In genomic region chr3:53201190-53201504, GRCh38 we compare ENCODE assay signal across 19 cellular contexts. TPM values are rescaled to one million over a fixed set of nuclear protein-coding genes. Genes with fewer than 3 reads are reported as not detected.
A peak's percentile ranks its signal among the peaks of the same experiment; 100 is the strongest.
DNase-seq lines count a peak whose midpoint lies in the region; ATAC-seq, FAIRE-seq and TF ChIP-seq lines count a peak whose summit lies in the region.
"Had no signal": no experiment of that assay in that cellular context is flagged by ENCODE, and none has a peak within 500 bp of the region (broad histone marks: within the 10 kb centered on the region; RNA-seq: fewer than 3 reads in every experiment).

No MANE protein-coding gene starts in this region.

- H3K9me3 ChIP-seq in Karpas-422 (ENCODE audit: low read length): no peaks in the 10 kb centered on the region
- H3K9me3 ChIP-seq in K562 (replicated peaks; ENCODE audit: control insufficient read depth, insufficient read depth, low read depth, low read length): no peaks in the 10 kb centered on the region
- H3K9me3 ChIP-seq: HAP-1 had no signal

- TF ChIP-seq RAD21 in K562 (CRISPR knock-in tag; conservative IDR thresholded peaks at IDR 0.05 in 1 of 2, IDR thresholded peaks at IDR 0.05 in 1 of 2): no peak

- no peak overlapping the region for H3K4me3 ChIP-seq in Karpas-422 (ENCODE audit: low read length)
- H3K4me3 ChIP-seq in K562: no peak overlapping the region
- H3K4me3 ChIP-seq: GM12878, HAP-1 had no signal

- no peak for TF ChIP-seq CTCF in K562 (IDR thresholded peaks at IDR 0.05 in 2 of 3, conservative IDR thresholded peaks at IDR 0.05 in 1 of 3; ENCODE audit: insufficient read depth in 2 of 3, low read depth in 1 of 3, low read length in 3 of 3)

- H3K27me3 ChIP-seq in Karpas-422 (ENCODE audit: low read length) (no peaks in the 10 kb centered on the region), K562 (ENCODE audit: control insufficient read depth in 2 of 2, insufficient read depth in 2 of 2, low read length in 2 of 2) (no peaks in the 10 kb centered on the region)

- H4K20me1 ChIP-seq in Karpas-422 (ENCODE audit: insufficient read depth, low read depth, low read length): no peaks in the 10 kb centered on the region
- H4K20me1 ChIP-seq in K562 (replicated peaks; ENCODE audit: control insufficient read depth, insufficient read depth, low read length): no peaks in the 10 kb centered on the region

- no peaks in the 10 kb centered on the region for H3K9me1 ChIP-seq in K562 (ENCODE audit: control insufficient read depth, insufficient read depth, low read length)

- CTCF ChIA-PET in K562 (lab: Yijun Ruan, JAX; ENCODE audit: low intra/inter-chr PET ratio): no interaction called here

- H3K27ac ChIP-seq in Karpas-422 (ENCODE audit: low read length) (no peak overlapping the region), K562 (ENCODE audit: extremely low read depth, low read depth, low read length) (no peak overlapping the region)

- H3K36me3 ChIP-seq in Karpas-422 (ENCODE audit: insufficient read depth, low read length) (peaks cover 67% of the 10 kb centered on the region), K562 (ENCODE audit: control insufficient read depth, insufficient read depth, low read length) (0 out of 3 replicates have a peak, but pooled peaks cover 2% of the 10 kb centered on the region)
- H3K36me3 ChIP-seq: HAP-1 had no signal

- POLR2A ChIA-PET in K562 (lab: Yijun Ruan, JAX): no interaction called here

- ATAC-seq in Right ventricle myocardium superior (ENCODE audit: poor library complexity) (no peak), K562 (no peak), GM21717 (IDR thresholded peaks at IDR 0.05; ENCODE audit: unreplicated experiment) (no peak)
- ATAC-seq: GM12878 had no signal

- intact Hi-C loops in Right ventricle myocardium superior (cut with DNase I): no loop called here
- intact Hi-C loops in cardiac septum (cut with DNase I): no loop called here
- intact Hi-C loops in K562 (cut with micrococcal nuclease): no loop called here

- H3K79me2 ChIP-seq in Karpas-422 (ENCODE audit: low read length): peaks cover 56% of the 10 kb centered on the region
- H3K79me2 ChIP-seq in K562 (ENCODE audit: control insufficient read depth, insufficient read depth, low read length): no peaks in the 10 kb centered on the region

- no TSS peak for BruUV-seq in K562 (replicated peaks; lab: Mats Ljungman, UMichigan)

- no peak overlapping the region for H3K4me2 ChIP-seq in Karpas-422 (ENCODE audit: low read depth, low read length, poor library complexity, severe bottlenecking)
- no peak overlapping the region for H3K4me2 ChIP-seq in K562 (ENCODE audit: insufficient read depth, low read length)

- no peak for TF ChIP-seq EP300 in K562 (IDR thresholded peaks at IDR 0.05; ENCODE audit: low read length)

- H2AFZ ChIP-seq in Karpas-422 (ENCODE audit: low read length) (no peak overlapping the region), K562 (ENCODE audit: low read depth, low read length) (no peak overlapping the region)

- no peak overlapping the region for H3K9ac ChIP-seq in Karpas-422 (ENCODE audit: low read length)
- no peak overlapping the region; a peak in 1 of 4 replicates for H3K9ac ChIP-seq in K562 (ENCODE audit: insufficient read depth in 1 of 2, low read depth in 2 of 2, low read length in 2 of 2)

- peak; percentile 6 for DNase-seq in Right ventricle myocardium superior
- no peak for DNase-seq in cardiac septum (ENCODE audit: low spot score)
- DNase-seq in Karpas-422: peak; percentile 74
- DNase-seq in NCI-H526 (lab: John Stamatoyannopoulos, UW): peak; percentile 45 to 67
- no peak for DNase-seq in K562 (ENCODE audit: extremely low read depth in 1 of 4, low spot score in 3 of 4)
- DNase-seq in cerebellar nuclear complex (lab: John Stamatoyannopoulos, UW): no peak
- DNase-seq: C1 segment of cervical spinal cord; Calu3; CD4-positive, alpha-beta memory T cell; COR-L47; DMS79; EL; GDM1; GOT3 had no signal

- 73% methylated on average over 5 of the region's 7 CpGs for WGBS in K562 (ENCODE audit: insufficient coverage, low coverage, missing lambda C conversion rate)

- H3K4me1 ChIP-seq in Karpas-422 (ENCODE audit: low read length): peaks cover 45% of the 10 kb centered on the region
- peaks cover 7 to 9% of the 10 kb centered on the region in 2 experiments; a peak in 4 of 5 replicates for H3K4me1 ChIP-seq in K562 (replicated peaks in 1 of 2; ENCODE audit: control insufficient read depth in 2 of 2, insufficient read depth in 2 of 2, low read length in 2 of 2)

- in situ Hi-C loops in K562 (cut with MboI): no loop called here

- no peak for FAIRE-seq in K562 (lab: Jason Lieb, UNC)
- FAIRE-seq: GM12878, GM18507, H54 had no signal

- no peak for TF ChIP-seq POLR2A in K562 (conservative IDR thresholded peaks at IDR 0.05)

- no peaks in the 10 kb centered on the region for H3K9me2 ChIP-seq in Karpas-422 (replicated peaks; ENCODE audit: insufficient read depth, low read length)

TF ChIP-seq in K562, 482 proteins besides CTCF, POLR2A, EP300 and RAD21:
- TF ChIP-seq FOXA1 (IDR thresholded peaks at IDR 0.05; ENCODE audit: borderline replicate concordance) (no peak), CHCHD3 (CRISPR knock-in tag; IDR thresholded peaks at IDR 0.05) (no peak), MLLT1 (IDR thresholded peaks at IDR 0.05) (no peak), RFX1 (IDR thresholded peaks at IDR 0.05) (peak; percentile 80), NFIX (CRISPR knock-in tag; IDR thresholded peaks at IDR 0.05; ENCODE audit: low read depth) (no peak), PPARD (CRISPR knock-in tag; IDR thresholded peaks at IDR 0.05) (no peak), NCOA4 (IDR thresholded peaks at IDR 0.05; ENCODE audit: partially characterized antibody) (no peak)

RNA-seq across cellular contexts. Expression of gene PRKCD, which starts 40.1 kb away (rescaled TPM):
- 15.3 TPM for total RNA-seq in Right ventricle myocardium superior
- 10.6 TPM for total RNA-seq in cardiac septum
- 22.7 and 27.9 TPM in 2 replicates for total RNA-seq in Karpas-422 (2014; rRNA removed; shearing (Covaris generic); ENCODE audit: low replicate concordance)
- total RNA-seq in K562 (2011; cell fraction: chromatin; rRNA removed; ENCODE audit: low replicate concordance): 9.7 and 22.9 TPM in 2 replicates
- total RNA-seq in K562 (2011; cell fraction: nucleolus; rRNA removed): 11.8 and 13.8 TPM in 2 replicates
- 10.5 and 11.8 TPM in 2 replicates for total RNA-seq in K562 (2011; cell fraction: nucleoplasm; rRNA removed)
- total RNA-seq in K562 (2014; rRNA removed): 3.0 and 4.6 TPM in 2 replicates
- 4.2 and 4.4 TPM in 2 replicates for total RNA-seq in K562 (2014; rRNA removed; fragmentation: Illumina TruSeq; extraction: Trizol)
- 5.9 and 6.1 TPM in 2 replicates for total RNA-seq in K562 (2015; rRNA removed; fragmentation: Illumina TruSeq; extraction: Trizol)
- 15.7 and 16.0 TPM in 2 replicates for total RNA-seq in K562 (2021)
- polyA plus RNA-seq in K562 (2011; rRNA removed): 15.3 and 16.0 TPM in 2 replicates
- 16.0 and 19.6 TPM in 2 replicates for polyA plus RNA-seq in K562 (2011; cell fraction: cytosol; rRNA removed)
- 21.6 and 24.8 TPM in 2 replicates for polyA plus RNA-seq in K562 (2011; cell fraction: nucleus; rRNA removed)
- 12.8 and 15.7 TPM in 2 replicates for polyA plus RNA-seq in K562 (2012)
- polyA plus RNA-seq in K562 (2014; fragmentation: Illumina TruSeq; extraction: Trizol): 18.8 and 19.5 TPM in 2 replicates
- polyA plus RNA-seq in K562 (2014; fragmentation: Nextera tagmentation; extraction: Ambion mirVana): 1 to 10 TPM; 2.5 to 4.1 TPM
- 14.1 and 14.3 TPM in 2 replicates for polyA plus RNA-seq in K562 (2014; rRNA removed)
- polyA minus RNA-seq in K562 (2011; rRNA and poly(A)+ RNA removed): 12.2 and 14.1 TPM in 2 replicates
- polyA minus RNA-seq in K562 (2011; cell fraction: cytosol; rRNA and poly(A)+ RNA removed): 8.0 and 9.1 TPM in 2 replicates
- polyA minus RNA-seq in K562 (2011; cell fraction: nucleus; rRNA and poly(A)+ RNA removed): 7.3 and 9.6 TPM in 2 replicates

RNA-seq across cellular contexts. Expression of gene TKT, which starts 54.7 kb away (rescaled TPM):
- 43.6 TPM for total RNA-seq in Right ventricle myocardium superior
- 34.6 TPM for total RNA-seq in cardiac septum
- 377 and 455 TPM in 2 replicates for total RNA-seq in Karpas-422 (2014; rRNA removed; shearing (Covaris generic); ENCODE audit: low replicate concordance)
- 73.0 and 172 TPM in 2 replicates for total RNA-seq in K562 (2011; cell fraction: chromatin; rRNA removed; ENCODE audit: low replicate concordance)
- 134 and 158 TPM in 2 replicates for total RNA-seq in K562 (2011; cell fraction: nucleolus; rRNA removed)
- total RNA-seq in K562 (2011; cell fraction: nucleoplasm; rRNA removed): 104 and 119 TPM in 2 replicates
- total RNA-seq in K562 (2014; rRNA removed): 288 and 355 TPM in 2 replicates
- total RNA-seq in K562 (2014; rRNA removed; fragmentation: Illumina TruSeq; extraction: Trizol): 88.1 and 108 TPM in 2 replicates
- 187 and 191 TPM in 2 replicates for total RNA-seq in K562 (2015; rRNA removed; fragmentation: Illumina TruSeq; extraction: Trizol)
- total RNA-seq in K562 (2021): 401 and 410 TPM in 2 replicates
- 70.1 and 173 TPM in 2 replicates for polyA plus RNA-seq in K562 (2011; rRNA removed)
- 89.6 and 124 TPM in 2 replicates for polyA plus RNA-seq in K562 (2011; cell fraction: cytosol; rRNA removed)
- polyA plus RNA-seq in K562 (2011; cell fraction: nucleus; rRNA removed): 101 and 154 TPM in 2 replicates
- 282 and 441 TPM in 2 replicates for polyA plus RNA-seq in K562 (2012)
- 250 and 316 TPM in 2 replicates for polyA plus RNA-seq in K562 (2014; fragmentation: Illumina TruSeq; extraction: Trizol)
- polyA plus RNA-seq in K562 (2014; fragmentation: Nextera tagmentation; extraction: Ambion mirVana): 100 to 1,000 TPM in 1 of 2 experiments, 10 to 100 TPM in 1; 58.1 to 107 TPM
- 226 and 263 TPM in 2 replicates for polyA plus RNA-seq in K562 (2014; rRNA removed)
- 52.4 and 66.2 TPM in 2 replicates for polyA minus RNA-seq in K562 (2011; rRNA and poly(A)+ RNA removed)
- polyA minus RNA-seq in K562 (2011; cell fraction: cytosol; rRNA and poly(A)+ RNA removed): 125 and 206 TPM in 2 replicates
- polyA minus RNA-seq in K562 (2011; cell fraction: nucleus; rRNA and poly(A)+ RNA removed): 45.1 and 56.1 TPM in 2 replicates

Comparison
In these comparisons a context has a peak if more than half of its experiments do, and no peak if none do; other contexts are left out.
1. DNase-seq: peak in Right ventricle myocardium superior (single experiment), Karpas-422 (single experiment) and NCI-H526 (2 of 2); none in cardiac septum (single experiment), K562 (0 of 4) and cerebellar nuclear complex (0 of 2).